Comparison of ENCODE assay signal across 2 cellular contexts in the genomic region with DNA sequence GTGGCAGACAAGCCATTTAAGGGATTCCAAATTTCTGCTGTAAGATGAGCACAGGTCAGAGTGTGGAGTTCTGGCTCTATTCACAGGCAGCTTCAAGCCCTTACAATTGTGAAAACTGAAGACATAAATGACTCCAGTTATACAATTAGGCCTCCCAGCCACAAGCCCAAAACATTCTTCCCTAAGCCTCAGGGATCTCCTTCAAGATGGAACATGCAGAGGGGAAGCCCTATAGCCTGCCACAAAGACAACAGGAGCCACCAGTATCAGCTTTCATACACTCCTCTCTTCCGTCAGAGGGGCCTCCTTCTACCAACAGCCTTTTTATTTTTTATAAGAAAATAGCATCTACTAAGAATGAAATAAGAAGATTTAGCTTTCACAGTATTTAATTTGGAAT.
TF ChIP-seq lines count a peak whose summit lies in the region.

No MANE protein-coding gene starts in this region.

TF ChIP-seq in IMR-90, 13 proteins besides CTCF, POLR2A, EP300 and RAD21:
- TF ChIP-seq MXI1 (IDR thresholded peaks at IDR 0.05; ENCODE audit: borderline replicate concordance, low read depth, low read length) = no peak

TF ChIP-seq in HEK293T, 16 proteins besides CTCF, POLR2A, EP300 and RAD21:
- TF ChIP-seq PKNOX1 (IDR thresholded peaks at IDR 0.05) (no peak), FOXK2 (IDR thresholded peaks at IDR 0.05) (no peak), FOXA1 (IDR thresholded peaks at IDR 0.05) (no peak), SUZ12 (IDR thresholded peaks at IDR 0.05) (no peak)
